Comparison of ENCODE assay signal across 16 cellular contexts in genomic region chr10:18279202-18279601, GRCh38.
DNase-seq lines count a peak whose midpoint lies in the region; ATAC-seq and TF ChIP-seq lines count a peak whose summit lies in the region.
"Had no signal": no experiment of that assay in that cellular context is flagged by ENCODE, and none has a peak within 500 bp of the region (broad histone marks: within the 10 kb centered on the region; RNA-seq: fewer than 3 reads in every experiment).

No MANE protein-coding gene starts in this region.

- H3K9me3 Mint-ChIP-seq in naive thymus-derived CD4-positive, alpha-beta T cell, result peaks cover 0 to 5% (median 0%) of the 10 kb centered on the region in 11 donors
- H3K9me3 Mint-ChIP-seq in effector memory CD8-positive, alpha-beta T cell, result no peaks in the 10 kb centered on the region
- H3K9me3 Mint-ChIP-seq: activated naive CD4-positive, alpha-beta T cell treated with anti-CD3 and anti-CD28 coated beads, Interleukin-2, amount 10 ng/mL, durations not matched to agents 7 days and 5 days; CD4-positive, CD25-positive, alpha-beta regulatory T cell; endodermal cell; stimulated activated naive CD8-positive, alpha-beta T cell treated with anti-CD3 and anti-CD28 coated beads, Interleukin-15, amount 100 ng/mL, for 72 hours had no signal

- H3K9me3 ChIP-seq in naive thymus-derived CD4-positive, alpha-beta T cell (ENCODE audit: control insufficient read depth in 2 of 3, low read length in 3 of 3), result no peaks in the 10 kb centered on the region
- H3K9me3 ChIP-seq: ovary had no signal

- H3K36me3 Mint-ChIP-seq in naive thymus-derived CD4-positive, alpha-beta T cell, result no peaks in the 10 kb centered on the region
- no peaks in the 10 kb centered on the region for H3K36me3 Mint-ChIP-seq in effector memory CD8-positive, alpha-beta T cell (ENCODE audit: insufficient read depth)
- H3K36me3 Mint-ChIP-seq: activated naive CD4-positive, alpha-beta T cell treated with anti-CD3 and anti-CD28 coated beads, Interleukin-2, amount 10 ng/mL, durations not matched to agents 7 days and 5 days; CD4-positive, CD25-positive, alpha-beta regulatory T cell had no signal

- CTCF ChIA-PET in naive thymus-derived CD4-positive, alpha-beta T cell (lab: Charles Lee), result no interaction called here

- DNase-seq in EL, result peak; percentile 19
- DNase-seq in NCI-H226, result peak; percentile 29
- DNase-seq in epithelial cell of esophagus (ENCODE audit: low read depth), result peak; percentile 8
- no peak for DNase-seq in naive thymus-derived CD4-positive, alpha-beta T cell
- no peak for DNase-seq in NCI-H1092 treated with DMSO at 0.1 percent for 48 hours (lab: John Stamatoyannopoulos, UW)
- DNase-seq in amniotic stem cell (lab: John Stamatoyannopoulos, UW), result no peak
- no peak for DNase-seq in effector memory CD8-positive, alpha-beta T cell
- DNase-seq: activated CD8-positive, alpha-beta memory T cell treated with anti-CD3 and anti-CD28 coated beads, Interleukin-2, amount 50 U/mL, for 48 hours; activated naive CD4-positive, alpha-beta T cell treated with anti-CD3 and anti-CD28 coated beads, Interleukin-2, amount 10 ng/mL, durations not matched to agents 7 days and 5 days; CD4-positive, CD25-positive, alpha-beta regulatory T cell; endodermal cell; left colon; NCI-H82; ovary; stimulated activated naive CD8-positive, alpha-beta T cell treated with anti-CD3 and anti-CD28 coated beads, Interleukin-15, amount 100 ng/mL, for 72 hours had no signal

- peak; percentile 85 for ATAC-seq in naive thymus-derived CD4-positive, alpha-beta T cell
- ATAC-seq in HG02678 (IDR thresholded peaks at IDR 0.05; ENCODE audit: unreplicated experiment), result no peak
- no peak for ATAC-seq in effector memory CD8-positive, alpha-beta T cell (replicated peaks)
- ATAC-seq: left colon; stimulated activated naive CD8-positive, alpha-beta T cell treated with anti-CD3 and anti-CD28 coated beads, Interleukin-15, amount 100 ng/mL, for 72 hours had no signal

- H3K4me1 ChIP-seq in naive thymus-derived CD4-positive, alpha-beta T cell (ENCODE audit: control insufficient read depth in 2 of 2, insufficient read depth in 2 of 2, low read length in 2 of 2), result no peaks in the 10 kb centered on the region

- H3K27ac ChIP-seq in naive thymus-derived CD4-positive, alpha-beta T cell (ENCODE audit: low read depth, low read length), result no peak overlapping the region
- H3K27ac ChIP-seq: ovary had no signal

- peaks cover 0 to 25% (median 0%) of the 10 kb centered on the region in 5 donors for H3K27me3 Mint-ChIP-seq in naive thymus-derived CD4-positive, alpha-beta T cell
- no peaks in the 10 kb centered on the region for H3K27me3 Mint-ChIP-seq in effector memory CD8-positive, alpha-beta T cell
- H3K27me3 Mint-ChIP-seq: activated naive CD4-positive, alpha-beta T cell treated with anti-CD3 and anti-CD28 coated beads, Interleukin-2, amount 10 ng/mL, durations not matched to agents 7 days and 5 days; CD4-positive, CD25-positive, alpha-beta regulatory T cell; stimulated activated naive CD8-positive, alpha-beta T cell treated with anti-CD3 and anti-CD28 coated beads, Interleukin-15, amount 100 ng/mL, for 72 hours had no signal

- POLR2A ChIA-PET in naive thymus-derived CD4-positive, alpha-beta T cell (lab: Charles Lee), result no interaction called here

- no peak for TF ChIP-seq CTCF in epithelial cell of esophagus (IDR thresholded peaks at IDR 0.05; ENCODE audit: insufficient read depth, low read depth, low read length, missing control alignments)

- intact Hi-C loops in naive thymus-derived CD4-positive, alpha-beta T cell (cut with micrococcal nuclease), result no loop called here

- H3K4me3 ChIP-seq in epithelial cell of esophagus (ENCODE audit: low read length), result no peak overlapping the region
- no peak overlapping the region for H3K4me3 ChIP-seq in naive thymus-derived CD4-positive, alpha-beta T cell (ENCODE audit: low read length)
- H3K4me3 ChIP-seq: ovary had no signal

- H3K27ac Mint-ChIP-seq in naive thymus-derived CD4-positive, alpha-beta T cell, result no peak overlapping the region
- no peak overlapping the region for H3K27ac Mint-ChIP-seq in effector memory CD8-positive, alpha-beta T cell
- H3K27ac Mint-ChIP-seq: activated naive CD4-positive, alpha-beta T cell treated with anti-CD3 and anti-CD28 coated beads, Interleukin-2, amount 10 ng/mL, durations not matched to agents 7 days and 5 days; CD4-positive, CD25-positive, alpha-beta regulatory T cell; endodermal cell; stimulated activated naive CD8-positive, alpha-beta T cell treated with anti-CD3 and anti-CD28 coated beads, Interleukin-15, amount 100 ng/mL, for 72 hours had no signal

- H3K36me3 ChIP-seq in naive thymus-derived CD4-positive, alpha-beta T cell (ENCODE audit: control insufficient read depth in 2 of 3, insufficient read depth in 3 of 3, low read length in 3 of 3), result no peaks in the 10 kb centered on the region
- H3K36me3 ChIP-seq: ovary had no signal

- H3K4me1 Mint-ChIP-seq in naive thymus-derived CD4-positive, alpha-beta T cell, result no peaks in the 10 kb centered on the region
- H3K4me1 Mint-ChIP-seq in effector memory CD8-positive, alpha-beta T cell (ENCODE audit: low read depth in 2 of 2), result no peaks in the 10 kb centered on the region
- H3K4me1 Mint-ChIP-seq: activated naive CD4-positive, alpha-beta T cell treated with anti-CD3 and anti-CD28 coated beads, Interleukin-2, amount 10 ng/mL, durations not matched to agents 7 days and 5 days; CD4-positive, CD25-positive, alpha-beta regulatory T cell; endodermal cell; stimulated activated naive CD8-positive, alpha-beta T cell treated with anti-CD3 and anti-CD28 coated beads, Interleukin-15, amount 100 ng/mL, for 72 hours had no signal

- H3K4me3 Mint-ChIP-seq in naive thymus-derived CD4-positive, alpha-beta T cell, result no peak overlapping the region
- no peak overlapping the region for H3K4me3 Mint-ChIP-seq in effector memory CD8-positive, alpha-beta T cell
- H3K4me3 Mint-ChIP-seq: activated naive CD4-positive, alpha-beta T cell treated with anti-CD3 and anti-CD28 coated beads, Interleukin-2, amount 10 ng/mL, durations not matched to agents 7 days and 5 days; CD4-positive, CD25-positive, alpha-beta regulatory T cell; endodermal cell; stimulated activated naive CD8-positive, alpha-beta T cell treated with anti-CD3 and anti-CD28 coated beads, Interleukin-15, amount 100 ng/mL, for 72 hours had no signal

- no peaks in the 10 kb centered on the region for H3K27me3 ChIP-seq in naive thymus-derived CD4-positive, alpha-beta T cell (ENCODE audit: control insufficient read depth in 2 of 2, insufficient read depth in 2 of 2, low read length in 2 of 2)
- H3K27me3 ChIP-seq: ovary had no signal

Comparison
In these comparisons a context has a peak if more than half of its experiments do, and no peak if none do; other contexts are left out.
1. DNase-seq: peak in EL (single experiment), NCI-H226 (single experiment) and epithelial cell of esophagus (single experiment); none in naive thymus-derived CD4-positive, alpha-beta T cell (0 of 9), NCI-H1092 treated with DMSO at 0.1 percent for 48 hours (single experiment), amniotic stem cell (single experiment) and effector memory CD8-positive, alpha-beta T cell (0 of 3).